17 cellular contexts compared by ENCODE assay signal in the genomic region with DNA sequence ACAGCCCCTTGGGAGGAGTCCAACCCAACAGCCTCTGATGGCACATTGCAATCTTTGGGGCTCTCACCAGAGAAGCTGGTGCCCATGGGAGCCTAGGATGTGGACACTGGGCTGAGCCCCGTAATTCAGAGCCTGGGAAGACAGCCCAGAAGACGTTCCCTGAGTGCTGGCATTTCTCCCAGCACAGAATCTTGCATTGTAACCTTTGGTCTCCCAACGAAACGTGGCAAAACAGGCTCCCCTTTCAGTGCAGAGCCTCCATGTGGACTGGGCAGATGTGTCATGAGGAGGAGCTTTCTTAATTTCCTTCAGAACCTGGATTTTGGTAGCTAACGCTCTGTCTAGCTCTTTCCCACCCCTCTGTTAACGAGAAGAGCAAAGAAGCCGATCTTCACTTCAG. TPM values are rescaled to one million over a fixed set of nuclear protein-coding genes. Genes with fewer than 3 reads are reported as not detected.
DNase-seq lines count a peak whose midpoint lies in the region; ATAC-seq and TF ChIP-seq lines count a peak whose summit lies in the region.
"Had no signal": no experiment of that assay in that cellular context is flagged by ENCODE, and none has a peak within 500 bp of the region (broad histone marks: within the 10 kb centered on the region; RNA-seq: fewer than 3 reads in every experiment).

No MANE protein-coding gene starts in this region.

- peaks cover 23% of the 10 kb centered on the region for H3K36me3 ChIP-seq in CD4-positive, CD25-positive, alpha-beta regulatory T cell (ENCODE audit: control insufficient read depth, insufficient read depth, low read length)
- H3K36me3 ChIP-seq in smooth muscle cell (ENCODE audit: low read depth): no peaks in the 10 kb centered on the region
- H3K36me3 ChIP-seq: ascending aorta had no signal

- H3K4me2 ChIP-seq in smooth muscle cell: no peak overlapping the region

- DNase-seq in CD4-positive, CD25-positive, alpha-beta regulatory T cell: no peak
- peak; percentile 28 for DNase-seq in HFFc6
- DNase-seq in cardiac fibroblast (ENCODE audit: low read depth in 2 of 2): peak; percentile 37 to 84
- peak; percentile 76 for DNase-seq in mucosa of gallbladder (ENCODE audit: low spot score)
- DNase-seq in smooth muscle cell (lab: John Stamatoyannopoulos, UW; ENCODE audit: unreplicated experiment): no peak
- DNase-seq: C1 segment of cervical spinal cord; head of caudate nucleus; Karpas-422; NCI-H1694; NCI-H69; stimulated activated CD4-positive, alpha-beta T cell treated with anti-CD3 and anti-CD28 coated beads, Interleukin-2, amount 100 ng/mL, for 48 hours; T-helper 9 cell had no signal

- H2AFZ ChIP-seq in smooth muscle cell (ENCODE audit: low read depth): no peak overlapping the region

- H3K27ac ChIP-seq in CD4-positive, CD25-positive, alpha-beta regulatory T cell (ENCODE audit: insufficient read depth, low read length, poor library complexity, severe bottlenecking): no peak overlapping the region
- no peak overlapping the region for H3K27ac ChIP-seq in smooth muscle cell (ENCODE audit: low read depth)
- H3K27ac ChIP-seq: ascending aorta, RWPE1 had no signal

- no peaks in the 10 kb centered on the region for H3K79me2 ChIP-seq in smooth muscle cell (ENCODE audit: low read depth)

- TF ChIP-seq POLR2A in GM18505 (IDR thresholded peaks at IDR 0.05; ENCODE audit: borderline replicate concordance, extremely low read depth, insufficient read depth, insufficient read length): no peak

- ATAC-seq in CD4-positive, CD25-positive, alpha-beta regulatory T cell (ENCODE audit: low read depth in 2 of 2): no peak
- ATAC-seq in GM19455 (IDR thresholded peaks at IDR 0.05; ENCODE audit: unreplicated experiment) (no peak), GM18505 (IDR thresholded peaks at IDR 0.05; ENCODE audit: unreplicated experiment) (no peak)

- no peak overlapping the region for H3K9ac ChIP-seq in smooth muscle cell (ENCODE audit: low read depth)

- H3K9me3 Mint-ChIP-seq in CD4-positive, CD25-positive, alpha-beta regulatory T cell: no peaks in the 10 kb centered on the region
- no peaks in the 10 kb centered on the region for H3K9me3 Mint-ChIP-seq in HFFc6

- H3K4me1 Mint-ChIP-seq in CD4-positive, CD25-positive, alpha-beta regulatory T cell: peaks cover 4 to 64% (median 30%) of the 10 kb centered on the region in 4 donors
- no peaks in the 10 kb centered on the region for H3K4me1 Mint-ChIP-seq in HFFc6 (ENCODE audit: low read depth)

- H3K36me3 Mint-ChIP-seq in CD4-positive, CD25-positive, alpha-beta regulatory T cell: peaks cover 23% of the 10 kb centered on the region
- H3K36me3 Mint-ChIP-seq in HFFc6 (ENCODE audit: low read depth): no peaks in the 10 kb centered on the region

- H4K20me1 ChIP-seq in smooth muscle cell (ENCODE audit: low read depth): no peaks in the 10 kb centered on the region

- H3K4me3 Mint-ChIP-seq in CD4-positive, CD25-positive, alpha-beta regulatory T cell: peak overlapping the region in 1 of 4 donors; percentile 67
- no peak overlapping the region for H3K4me3 Mint-ChIP-seq in HFFc6

- H3K4me3 ChIP-seq in CD4-positive, CD25-positive, alpha-beta regulatory T cell (ENCODE audit: low read depth, low read length): no peak overlapping the region
- H3K4me3 ChIP-seq in cardiac fibroblast (replicated peaks in 1 of 2; ENCODE audit: low read depth in 2 of 2, low read length in 2 of 2) (no peak overlapping the region), smooth muscle cell (no peak overlapping the region)
- H3K4me3 ChIP-seq: ascending aorta had no signal

- H3F3A ChIP-seq in smooth muscle cell (ENCODE audit: low read depth): no peaks in the 10 kb centered on the region

- H3K27me3 ChIP-seq in CD4-positive, CD25-positive, alpha-beta regulatory T cell (ENCODE audit: control insufficient read depth, insufficient read depth, low read length): no peaks in the 10 kb centered on the region
- no peaks in the 10 kb centered on the region for H3K27me3 ChIP-seq in smooth muscle cell (ENCODE audit: low read depth)
- H3K27me3 ChIP-seq: ascending aorta had no signal

- TF ChIP-seq CTCF in HFFc6 (IDR thresholded peaks at IDR 0.05) (no peak), cardiac fibroblast (IDR thresholded peaks at IDR 0.05; ENCODE audit: low read depth, low read length) (no peak), smooth muscle cell (IDR thresholded peaks at IDR 0.05; ENCODE audit: borderline replicate concordance, insufficient read depth, poor library complexity, severe bottlenecking) (no peak)

- no peaks in the 10 kb centered on the region for H3K9me3 ChIP-seq in CD4-positive, CD25-positive, alpha-beta regulatory T cell (ENCODE audit: control insufficient read depth in 2 of 2, low read length in 2 of 2)
- no peaks in the 10 kb centered on the region for H3K9me3 ChIP-seq in smooth muscle cell (replicated peaks; ENCODE audit: low read depth)
- H3K9me3 ChIP-seq: ascending aorta had no signal

- peak overlapping the region; percentile 58 to 88 (median 76) for H3K27ac Mint-ChIP-seq in CD4-positive, CD25-positive, alpha-beta regulatory T cell
- H3K27ac Mint-ChIP-seq in HFFc6: no peak overlapping the region

- H3K4me1 ChIP-seq in CD4-positive, CD25-positive, alpha-beta regulatory T cell (ENCODE audit: control insufficient read depth, insufficient read depth, low read length, poor library complexity, severe bottlenecking): peaks cover 24% of the 10 kb centered on the region
- H3K4me1 ChIP-seq in smooth muscle cell (ENCODE audit: low read depth): no peaks in the 10 kb centered on the region
- H3K4me1 ChIP-seq: ascending aorta had no signal

- no peaks in the 10 kb centered on the region for H3K27me3 Mint-ChIP-seq in CD4-positive, CD25-positive, alpha-beta regulatory T cell
- peaks cover 35% of the 10 kb centered on the region for H3K27me3 Mint-ChIP-seq in HFFc6 (ENCODE audit: insufficient read depth)

- 80% methylated on average over 7 of the region's 7 CpGs for WGBS in smooth muscle cell (ENCODE audit: low lambda C conversion rate)

RNA-seq across cellular contexts. Expression of gene BATF, which starts 26.3 kb away (rescaled TPM):
- total RNA-seq in CD4-positive, CD25-positive, alpha-beta regulatory T cell: 50.7 TPM
- 100 to 1,000 TPM in 3 of 4 donors, 10 to 100 TPM in 1; 86.8 to 119 (median 109) TPM for polyA plus RNA-seq in CD4-positive, CD25-positive, alpha-beta regulatory T cell
- not detected for total RNA-seq in HFFc6 (2021; fragmentation: NEBNext Ultra II Directional; extraction: Animal tissue kit (Norgen Biotek cat#: 25700))
- total RNA-seq in mucosa of gallbladder: 5.7 TPM
- not detected in 2 replicates for total RNA-seq in smooth muscle cell
- polyA plus RNA-seq in smooth muscle cell: not detected in 2 replicates
- total RNA-seq: ascending aorta, myocyte had no signal

RNA-seq across cellular contexts. Expression of gene FLVCR2, which starts 29.9 kb away (rescaled TPM):
- total RNA-seq in CD4-positive, CD25-positive, alpha-beta regulatory T cell: 5.4 TPM
- 1 to 10 TPM; 4.4 to 7.7 (median 6.0) TPM for polyA plus RNA-seq in CD4-positive, CD25-positive, alpha-beta regulatory T cell
- total RNA-seq in HFFc6 (2021; fragmentation: NEBNext Ultra II Directional; extraction: Animal tissue kit (Norgen Biotek cat#: 25700)): 1 to 10 TPM in 4 of 6 experiments, under 1 TPM in 2; 0.27 to 3.1 (median 1.8) TPM
- total RNA-seq in mucosa of gallbladder (8.7 TPM), smooth muscle cell (3.9 and 13.3 TPM in 2 replicates)
- polyA plus RNA-seq in smooth muscle cell: 3.0 and 3.5 TPM in 2 replicates

Comparison
In these comparisons a context has a peak if more than half of its experiments do, and no peak if none do; other contexts are left out.
1. DNase-seq: peak in HFFc6 (single experiment), cardiac fibroblast (2 of 2) and mucosa of gallbladder (single experiment); none in CD4-positive, CD25-positive, alpha-beta regulatory T cell (0 of 3) and smooth muscle cell (single experiment).